ENCODE assay signal across 8 cellular contexts in genomic region chr18:48939368-48940097, GRCh38. TPM values are rescaled to one million over a fixed set of nuclear protein-coding genes. Genes with fewer than 3 reads are reported as not detected.
DNase-seq lines count a peak whose midpoint lies in the region; ATAC-seq and TF ChIP-seq lines count a peak whose summit lies in the region.

No MANE protein-coding gene starts in this region.

- peaks cover 86% of the 10 kb centered on the region for H3K4me1 ChIP-seq in psoas muscle

- H3K27ac ChIP-seq in psoas muscle = peak overlapping the region; percentile 58

- H3K9me3 ChIP-seq in psoas muscle = no peaks in the 10 kb centered on the region

- no peaks in the 10 kb centered on the region for H3K27me3 ChIP-seq in psoas muscle (ENCODE audit: insufficient read depth in 3 of 3, low read length in 2 of 3)

- intact Hi-C loops in activated CD8-positive, alpha-beta T cell treated with anti-CD3 and anti-CD28 coated beads for 36 hours (cut with micrococcal nuclease) = loop anchor here (10.0 kb wide), 2 partner anchors 105 to 235 kb away; no protein-coding TSS in a partner anchor
- intact Hi-C loops in Right ventricle myocardium superior (cut with DNase I) = loop anchor here (10.0 kb wide), 1 partner anchor 105 kb away; no protein-coding TSS in a partner anchor
- intact Hi-C loops in psoas muscle (cut with DNase I) = loop anchor here in 1 of 2 donors (5.0 kb wide), 1 partner anchor 157 kb away; no protein-coding TSS in a partner anchor

- CTCF ChIA-PET in activated CD8-positive, alpha-beta T cell treated with anti-CD3 and anti-CD28 coated beads for 36 hours (lab: Charles Lee) = interaction anchor here (1.4 to 2.3 kb wide), 2 partner anchors 9 to 163 kb away, joined by 3 to 7 read pairs; no protein-coding TSS in a partner anchor

- peak overlapping the region; percentile 38 for H3K4me3 ChIP-seq in psoas muscle

- peak overlapping the region; percentile 69 for H3K4me3 Mint-ChIP-seq in activated CD8-positive, alpha-beta T cell treated with anti-CD3 and anti-CD28 coated beads for 36 hours

- TF ChIP-seq CTCF in activated CD8-positive, alpha-beta T cell treated with anti-CD3 and anti-CD28 coated beads for 36 hours (IDR thresholded peaks at IDR 0.05) = no peak
- TF ChIP-seq CTCF in psoas muscle (IDR thresholded peaks at IDR 0.05) = no peak

- ATAC-seq in activated CD8-positive, alpha-beta T cell treated with anti-CD3 and anti-CD28 coated beads for 36 hours = no peak
- ATAC-seq in Right ventricle myocardium superior (ENCODE audit: poor library complexity) (peak; percentile 29), psoas muscle (no peak), HG03469 (IDR thresholded peaks at IDR 0.05; ENCODE audit: unreplicated experiment) (no peak)

- DNase-seq in EH (ENCODE audit: low read depth) (peak; percentile 65), Right ventricle myocardium superior (peak; percentile 77), psoas muscle (no peak), DMS53 (lab: John Stamatoyannopoulos, UW) (no peak), SKM-1 treated with dmso at 0.1 percent for 144 hours (lab: John Stamatoyannopoulos, UW; ENCODE audit: unreplicated experiment) (no peak), UCSD-AML1 (lab: John Stamatoyannopoulos, UW; ENCODE audit: unreplicated experiment) (no peak)
- DNase-seq in activated CD8-positive, alpha-beta T cell treated with anti-CD3 and anti-CD28 coated beads for 36 hours = no peak

- H3K27me3 Mint-ChIP-seq in activated CD8-positive, alpha-beta T cell treated with anti-CD3 and anti-CD28 coated beads for 36 hours = no peaks in the 10 kb centered on the region

- H3K4me1 Mint-ChIP-seq in activated CD8-positive, alpha-beta T cell treated with anti-CD3 and anti-CD28 coated beads for 36 hours (ENCODE audit: low read depth) = peaks cover 90% of the 10 kb centered on the region

- peaks cover 0 to 12% of the 10 kb centered on the region in 2 donors for H3K36me3 ChIP-seq in psoas muscle (ENCODE audit: insufficient read depth in 1 of 2, low read depth in 1 of 2)

- peak overlapping the region; percentile 91 for H3K27ac Mint-ChIP-seq in activated CD8-positive, alpha-beta T cell treated with anti-CD3 and anti-CD28 coated beads for 36 hours

- POLR2A ChIA-PET in activated CD8-positive, alpha-beta T cell treated with anti-CD3 and anti-CD28 coated beads for 36 hours (lab: Charles Lee) = interaction anchor here (1.5 to 3.3 kb wide), 2 partner anchors 7 to 16 kb away, joined by 3 to 11 read pairs; no protein-coding TSS in a partner anchor

- no peaks in the 10 kb centered on the region for H3K9me3 Mint-ChIP-seq in activated CD8-positive, alpha-beta T cell treated with anti-CD3 and anti-CD28 coated beads for 36 hours

- 8 to 19% (median 14%) methylated on average over 8 to 13 of the region's 13 CpGs for WGBS in psoas muscle, 3 donors

- H3K36me3 Mint-ChIP-seq in activated CD8-positive, alpha-beta T cell treated with anti-CD3 and anti-CD28 coated beads for 36 hours (ENCODE audit: low read depth) = peaks cover 60% of the 10 kb centered on the region

RNA-seq across cellular contexts. Expression of gene SMAD7, which starts 11.2 kb away (rescaled TPM):
- total RNA-seq in activated CD8-positive, alpha-beta T cell treated with anti-CD3 and anti-CD28 coated beads for 36 hours = 10 to 100 TPM; 17.4 to 18.1 TPM
- 14.0 TPM for total RNA-seq in Right ventricle myocardium superior
- 10 to 100 TPM in 2 of 4 donors, 1 to 10 TPM in 2; 8.4 to 14.7 (median 10.4) TPM for total RNA-seq in psoas muscle
- polyA plus RNA-seq in psoas muscle = 1 to 10 TPM; 5.4 to 6.1 (median 5.8) TPM

Comparison
In these comparisons a context has a peak if more than half of its experiments do, and no peak if none do; other contexts are left out.
1. DNase-seq: peak in EH (single experiment) and Right ventricle myocardium superior (single experiment); none in activated CD8-positive, alpha-beta T cell treated with anti-CD3 and anti-CD28 coated beads for 36 hours (single experiment), psoas muscle (0 of 2), DMS53 (single experiment), SKM-1 treated with dmso at 0.1 percent for 144 hours (single experiment) and UCSD-AML1 (single experiment).